13 cellular contexts compared by ENCODE assay signal in genomic region chr1:214476229-214476957, GRCh38.
DNase-seq lines count a peak whose midpoint lies in the region; ATAC-seq, FAIRE-seq and TF ChIP-seq lines count a peak whose summit lies in the region.
"Had no signal": no experiment of that assay in that cellular context is flagged by ENCODE, and none has a peak within 500 bp of the region (broad histone marks: within the 10 kb centered on the region; RNA-seq: fewer than 3 reads in every experiment).

No MANE protein-coding gene starts in this region.

- H3K9me3 ChIP-seq in HEK293 (ENCODE audit: control insufficient read depth, insufficient read depth, low read depth, low read length): no peaks in the 10 kb centered on the region
- H3K9me3 ChIP-seq in astrocyte (ENCODE audit: insufficient read depth, low read depth, low read length): no peaks in the 10 kb centered on the region
- no peaks in the 10 kb centered on the region for H3K9me3 ChIP-seq in stomach

- TF ChIP-seq POLR2A in stomach (IDR thresholded peaks at IDR 0.05): no peak

- no peaks in the 10 kb centered on the region for H3K27me3 Mint-ChIP-seq in astrocyte (ENCODE audit: low read depth, unreplicated experiment)
- peaks cover 28% of the 10 kb centered on the region for H3K27me3 Mint-ChIP-seq in activated CD4-positive, alpha-beta memory T cell treated with anti-CD3 and anti-CD28 coated beads, Interleukin-2, amount 10 ng/mL, durations not matched to agents 7 days and 5 days

- 55 to 70% (median 62%) methylated on average over 10 of the region's 10 CpGs for WGBS in stomach, 5 donors

- FAIRE-seq in astrocyte (lab: Jason Lieb, UNC): no peak

- POLR2A ChIA-PET in HEK293 (lab: Yijun Ruan, JAX): interaction anchor here (0.9 kb wide), 1 partner anchor 74 kb away, joined by 3 read pairs; no protein-coding TSS in a partner anchor
- POLR2A ChIA-PET in activated CD4-positive, alpha-beta memory T cell treated with anti-CD3 and anti-CD28 coated beads, Interleukin-2, amount 10 ng/mL, durations not matched to agents 7 days and 5 days (lab: Charles Lee): no interaction called here

- H3K27ac Mint-ChIP-seq in astrocyte (ENCODE audit: unreplicated experiment): peak overlapping the region; percentile 100
- no peak overlapping the region for H3K27ac Mint-ChIP-seq in activated CD4-positive, alpha-beta memory T cell treated with anti-CD3 and anti-CD28 coated beads, Interleukin-2, amount 10 ng/mL, durations not matched to agents 7 days and 5 days
- H3K27ac Mint-ChIP-seq: activated CD4-positive, alpha-beta T cell treated with anti-CD3 and anti-CD28 coated beads, Interleukin-2, amount 10 ng/mL, durations not matched to agents 7 days and 5 days; activated naive CD8-positive, alpha-beta T cell; naive thymus-derived CD4-positive, alpha-beta T cell had no signal

- H4K20me1 ChIP-seq in astrocyte (ENCODE audit: insufficient read depth, low read length): peaks cover 45% of the 10 kb centered on the region

- H3K27me3 ChIP-seq in astrocyte (ENCODE audit: insufficient read depth, low read length) (no peaks in the 10 kb centered on the region), stomach (no peaks in the 10 kb centered on the region)

- no peak for TF ChIP-seq EP300 in stomach (IDR thresholded peaks at IDR 0.05)

- peak overlapping the region; percentile 84 for H3K4me2 ChIP-seq in astrocyte (ENCODE audit: low read length)

- peaks cover 64% of the 10 kb centered on the region for H3K4me1 Mint-ChIP-seq in astrocyte (ENCODE audit: low read depth, unreplicated experiment)
- no peaks in the 10 kb centered on the region for H3K4me1 Mint-ChIP-seq in activated CD4-positive, alpha-beta memory T cell treated with anti-CD3 and anti-CD28 coated beads, Interleukin-2, amount 10 ng/mL, durations not matched to agents 7 days and 5 days
- H3K4me1 Mint-ChIP-seq: activated CD4-positive, alpha-beta T cell treated with anti-CD3 and anti-CD28 coated beads, Interleukin-2, amount 10 ng/mL, durations not matched to agents 7 days and 5 days; naive thymus-derived CD4-positive, alpha-beta T cell had no signal

- ATAC-seq in stimulated activated naive CD8-positive, alpha-beta T cell treated with anti-CD3 and anti-CD28 coated beads, Interleukin-15, Interleukin-2, amounts not matched to agents 100 U/mL and 50 U/mL, for 24 hours: no peak
- ATAC-seq: naive thymus-derived CD4-positive, alpha-beta T cell had no signal

- no peaks in the 10 kb centered on the region for H3K9me3 Mint-ChIP-seq in astrocyte (ENCODE audit: unreplicated experiment)
- no peaks in the 10 kb centered on the region for H3K9me3 Mint-ChIP-seq in activated CD4-positive, alpha-beta memory T cell treated with anti-CD3 and anti-CD28 coated beads, Interleukin-2, amount 10 ng/mL, durations not matched to agents 7 days and 5 days
- H3K9me3 Mint-ChIP-seq: activated CD4-positive, alpha-beta T cell treated with anti-CD3 and anti-CD28 coated beads, Interleukin-2, amount 10 ng/mL, durations not matched to agents 7 days and 5 days had no signal

- peaks cover 11% of the 10 kb centered on the region for H3K36me3 Mint-ChIP-seq in astrocyte (ENCODE audit: low read depth, unreplicated experiment)
- H3K36me3 Mint-ChIP-seq in activated CD4-positive, alpha-beta memory T cell treated with anti-CD3 and anti-CD28 coated beads, Interleukin-2, amount 10 ng/mL, durations not matched to agents 7 days and 5 days (ENCODE audit: low read depth): no peaks in the 10 kb centered on the region
- H3K36me3 Mint-ChIP-seq: activated naive CD8-positive, alpha-beta T cell; naive thymus-derived CD4-positive, alpha-beta T cell had no signal

- H3K9ac ChIP-seq in astrocyte (ENCODE audit: low read length): peak overlapping the region; percentile 80

- DNase-seq in astrocyte (ENCODE audit: low read depth) (peak; percentile 59), iris pigment epithelial cell (ENCODE audit: low read depth) (peak; percentile 68), stomach (peak; percentile 40), hypothalamus (lab: John Stamatoyannopoulos, UW) (no peak)
- no peak for DNase-seq in activated CD4-positive, alpha-beta memory T cell treated with anti-CD3 and anti-CD28 coated beads, Interleukin-2, amount 10 ng/mL, durations not matched to agents 7 days and 5 days
- no peak for DNase-seq in activated naive CD4-positive, alpha-beta T cell treated with anti-CD3 and anti-CD28 coated beads, Interleukin-2, amount 50 U/mL, for 16 hours
- no peak for DNase-seq in stimulated activated naive CD8-positive, alpha-beta T cell treated with anti-CD3 and anti-CD28 coated beads, Interleukin-15, Interleukin-2, amounts not matched to agents 100 U/mL and 50 U/mL, for 24 hours
- DNase-seq: activated CD4-positive, alpha-beta T cell treated with anti-CD3 and anti-CD28 coated beads, Interleukin-2, amount 10 ng/mL, durations not matched to agents 7 days and 5 days; effector CD8-positive, alpha-beta T cell; naive thymus-derived CD4-positive, alpha-beta T cell; NCI-H1417 treated with DMSO at 0.1 percent for 48 hours had no signal

- peaks cover 90% of the 10 kb centered on the region for H3K79me2 ChIP-seq in astrocyte (ENCODE audit: insufficient read depth, low read length)

- H3K4me1 ChIP-seq in HEK293 (ENCODE audit: control insufficient read depth, insufficient read depth, low read length) (peaks cover 11% of the 10 kb centered on the region), astrocyte (ENCODE audit: insufficient read depth, low read length) (peaks cover 58% of the 10 kb centered on the region), stomach (peaks cover 11 to 63% (median 45%) of the 10 kb centered on the region in 4 donors)

- TF ChIP-seq CTCF in HEK293 (tag by site-specific recombination; IDR thresholded peaks at IDR 0.05): no peak
- TF ChIP-seq CTCF in astrocyte (IDR thresholded peaks at IDR 0.05; ENCODE audit: insufficient read depth, low read depth, low read length): no peak
- no peak for TF ChIP-seq CTCF in stomach (IDR thresholded peaks at IDR 0.05)

- peak overlapping the region; percentile 52 for H3K4me3 Mint-ChIP-seq in astrocyte (ENCODE audit: unreplicated experiment)
- H3K4me3 Mint-ChIP-seq in activated CD4-positive, alpha-beta memory T cell treated with anti-CD3 and anti-CD28 coated beads, Interleukin-2, amount 10 ng/mL, durations not matched to agents 7 days and 5 days: no peak overlapping the region
- H3K4me3 Mint-ChIP-seq: activated CD4-positive, alpha-beta T cell treated with anti-CD3 and anti-CD28 coated beads, Interleukin-2, amount 10 ng/mL, durations not matched to agents 7 days and 5 days; activated naive CD8-positive, alpha-beta T cell; naive thymus-derived CD4-positive, alpha-beta T cell had no signal

- CTCF ChIA-PET in HEK293 (lab: Yijun Ruan, JAX): interaction anchor here (0.6 to 1.6 kb wide), 4 partner anchors 9 to 108 kb away, joined by 3 read pairs; no protein-coding TSS in a partner anchor
- CTCF ChIA-PET in activated CD4-positive, alpha-beta memory T cell treated with anti-CD3 and anti-CD28 coated beads, Interleukin-2, amount 10 ng/mL, durations not matched to agents 7 days and 5 days (lab: Charles Lee): no interaction called here

- intact Hi-C loops in stomach (cut with DNase I; ENCODE audit: low total_unique reads): no loop called here

- H3K4me3 ChIP-seq in HEK293 (ENCODE audit: low read depth, low read length): no peak overlapping the region
- peak overlapping the region; percentile 45 for H3K4me3 ChIP-seq in astrocyte (ENCODE audit: insufficient read depth, low read depth, low read length)
- no peak overlapping the region for H3K4me3 ChIP-seq in stomach

- H3K36me3 ChIP-seq in HEK293 (ENCODE audit: control insufficient read depth in 2 of 2, insufficient read depth in 1 of 2, low read length in 2 of 2): no peaks in the 10 kb centered on the region
- no peaks in the 10 kb centered on the region for H3K36me3 ChIP-seq in astrocyte (ENCODE audit: insufficient read depth, low read length)
- no peaks in the 10 kb centered on the region for H3K36me3 ChIP-seq in stomach

- H3K27ac ChIP-seq in HEK293 (ENCODE audit: extremely low read depth, low read depth, low read length): no peak overlapping the region
- H3K27ac ChIP-seq in astrocyte (ENCODE audit: low read depth, low read length): peak overlapping the region; percentile 93
- H3K27ac ChIP-seq in stomach: peak overlapping the region in 4 of 5 donors; percentile 3 to 34 (median 22)

- H2AFZ ChIP-seq in astrocyte (ENCODE audit: low read depth, low read length): no peak overlapping the region

TF ChIP-seq in HEK293, 187 proteins besides CTCF, POLR2A, EP300 and RAD21:
- TF ChIP-seq GFI1B (tag by site-specific recombination; IDR thresholded peaks at IDR 0.05) (peak; percentile 65; the same call in 1 of the 2 replicates), ZNF585B (tag by site-specific recombination; IDR thresholded peaks at IDR 0.05) (no peak), HOXC10 (CRISPR knock-in tag; IDR thresholded peaks at IDR 0.05) (no peak), ZNF223 (tag by site-specific recombination; IDR thresholded peaks at IDR 0.05) (no peak), ZNF530 (tag by site-specific recombination; IDR thresholded peaks at IDR 0.05; ENCODE audit: low read depth) (no peak), ZNF211 (tag by site-specific recombination; IDR thresholded peaks at IDR 0.05; ENCODE audit: low read depth) (no peak), ZNF18 (tag by site-specific recombination; IDR thresholded peaks at IDR 0.05) (no peak), PRDM1 (tag by site-specific recombination; IDR thresholded peaks at IDR 0.05) (peak; percentile 56), TCF7L2 (IDR thresholded peaks at IDR 0.05; ENCODE audit: borderline replicate concordance, low read depth, low read length) (no peak), KLF7 (tag by site-specific recombination; IDR thresholded peaks at IDR 0.05; ENCODE audit: borderline replicate concordance) (no peak), ZNF391 (tag by site-specific recombination; IDR thresholded peaks at IDR 0.05; ENCODE audit: borderline replicate concordance, low read depth) (no peak), ZNF629 (tag by site-specific recombination; IDR thresholded peaks at IDR 0.05) (no peak), ZBTB17 (tag by site-specific recombination; IDR thresholded peaks at IDR 0.05) (peak; percentile 69)

Comparison
In these comparisons a context has a peak if more than half of its experiments do, and no peak if none do; other contexts are left out.
1. DNase-seq: peak in astrocyte (single experiment), iris pigment epithelial cell (single experiment) and stomach (single experiment); none in hypothalamus (0 of 51), activated CD4-positive, alpha-beta memory T cell treated with anti-CD3 and anti-CD28 coated beads, Interleukin-2, amount 10 ng/mL, durations not matched to agents 7 days and 5 days (single experiment), activated naive CD4-positive, alpha-beta T cell treated with anti-CD3 and anti-CD28 coated beads, Interleukin-2, amount 50 U/mL, for 16 hours (single experiment) and stimulated activated naive CD8-positive, alpha-beta T cell treated with anti-CD3 and anti-CD28 coated beads, Interleukin-15, Interleukin-2, amounts not matched to agents 100 U/mL and 50 U/mL, for 24 hours (single experiment).